21 cellular contexts compared by ENCODE assay signal in genomic region chr12:31923063-31923412, GRCh38. TPM values are rescaled to one million over a fixed set of nuclear protein-coding genes. Genes with fewer than 3 reads are reported as not detected.
DNase-seq lines count a peak whose midpoint lies in the region; ATAC-seq, FAIRE-seq and TF ChIP-seq lines count a peak whose summit lies in the region.
"Had no signal": no experiment of that assay in that cellular context is flagged by ENCODE, and none has a peak within 500 bp of the region (broad histone marks: within the 10 kb centered on the region; RNA-seq: fewer than 3 reads in every experiment).

No MANE protein-coding gene starts in this region.

- no peak for ATAC-seq in GM12878
- no peak for ATAC-seq in activated CD4-positive, CD25-positive, alpha-beta regulatory T cell treated with anti-CD3 and anti-CD28 coated beads, Interleukin-2, amount 50 U/mL, for 24 hours
- no peak for ATAC-seq in HG03139 (IDR thresholded peaks at IDR 0.05; ENCODE audit: unreplicated experiment)
- ATAC-seq: effector memory CD8-positive, alpha-beta T cell; left cardiac atrium; naive thymus-derived CD8-positive, alpha-beta T cell had no signal

- peak overlapping the region; percentile 53 for H3K27ac Mint-ChIP-seq in activated naive CD4-positive, alpha-beta T cell treated with anti-CD3 and anti-CD28 coated beads, Interleukin-2, amount 50 U/mL, for 24 hours
- H3K27ac Mint-ChIP-seq: effector memory CD8-positive, alpha-beta T cell had no signal

- no peak for TF ChIP-seq EP300 in GM12878 (IDR thresholded peaks at IDR 0.05; ENCODE audit: borderline replicate concordance in 1 of 2, control insufficient read depth in 1 of 2, low read depth in 2 of 2, low read length in 2 of 2)

- H3K4me1 Mint-ChIP-seq in activated naive CD4-positive, alpha-beta T cell treated with anti-CD3 and anti-CD28 coated beads, Interleukin-2, amount 50 U/mL, for 24 hours = peaks cover 26% of the 10 kb centered on the region

- H3K79me2 ChIP-seq in GM12878 (ENCODE audit: control insufficient read depth, insufficient read depth, low read length) = no peaks in the 10 kb centered on the region
- H3K79me2 ChIP-seq: parathyroid adenoma had no signal

- H3K4me3 ChIP-seq in HL-60 (replicated peaks; ENCODE audit: insufficient read depth, low read length) (no peak overlapping the region), GM12878 (no peak overlapping the region), subcutaneous abdominal adipose tissue (ENCODE audit: low read depth in 1 of 5, low read length in 5 of 5) (peak overlapping the region in 3 of 5 donors; percentile 9 to 48 (median 42))
- H3K4me3 ChIP-seq: sigmoid colon, thoracic aorta had no signal

- H4K20me1 ChIP-seq in GM12878 (ENCODE audit: control insufficient read depth, insufficient read depth) = no peaks in the 10 kb centered on the region

- DNase-seq in activated naive CD4-positive, alpha-beta T cell treated with Interleukin-2 at 50 U/mL for 16 hours = no peak
- DNase-seq in HL-60 (ENCODE audit: low read depth in 1 of 2, low spot score in 1 of 2) (peak in 1 of 2 experiments; percentile 6), GM12878 (ENCODE audit: low read depth, low spot score) (no peak)
- DNase-seq: activated CD4-positive, CD25-positive, alpha-beta regulatory T cell; activated CD8-positive, alpha-beta memory T cell treated with anti-CD3 and anti-CD28 coated beads, Interleukin-2, amount 50 U/mL, for 48 hours; activated gamma-delta T cell; COR-L47; effector memory CD8-positive, alpha-beta T cell; left cardiac atrium; NCI-H524; RPMI8226; sigmoid colon; SK-N-SH; T-helper 9 cell had no signal

- FAIRE-seq in GM12878 (lab: Jason Lieb, UNC) = no peak

- no peak overlapping the region for H2AFZ ChIP-seq in GM12878 (ENCODE audit: control insufficient read depth, low read depth, low read length)
- H2AFZ ChIP-seq: parathyroid adenoma had no signal

- CTCF ChIA-PET in GM12878 (lab: Yijun Ruan, JAX) = interaction anchor here (1.4 kb wide), 1 partner anchor 45 kb away, joined by 6 read pairs; no protein-coding TSS in a partner anchor

- BruUV-seq in GM12878 (replicated peaks; lab: Mats Ljungman, UMichigan) = no TSS peak

- no peak for TF ChIP-seq POLR2A in GM12878 (IDR thresholded peaks at IDR 0.05; ENCODE audit: low read depth, low read length)

- TF ChIP-seq CTCF in HL-60 (IDR thresholded peaks at IDR 0.05; ENCODE audit: insufficient read depth, low read length) (no peak), GM12878 (IDR thresholded peaks at IDR 0.05 in 2 of 3, conservative IDR thresholded peaks at IDR 0.05 in 1 of 3; ENCODE audit: control insufficient read depth in 2 of 3, extremely low read depth in 1 of 3, insufficient read depth in 1 of 3, low read depth in 3 of 3, low read length in 3 of 3) (no peak)

- H3K4me3 Mint-ChIP-seq in activated naive CD4-positive, alpha-beta T cell treated with anti-CD3 and anti-CD28 coated beads, Interleukin-2, amount 50 U/mL, for 24 hours = no peak overlapping the region
- H3K4me3 Mint-ChIP-seq: effector memory CD8-positive, alpha-beta T cell had no signal

- RAD21 ChIA-PET in GM12878 (lab: Charles Lee; ENCODE audit: unreplicated experiment) = no interaction called here

- peaks cover 18% of the 10 kb centered on the region for H3K36me3 Mint-ChIP-seq in activated naive CD4-positive, alpha-beta T cell treated with anti-CD3 and anti-CD28 coated beads, Interleukin-2, amount 50 U/mL, for 24 hours

- WGBS in GM12878 (ENCODE audit: insufficient coverage, insufficient replicate concordance, low lambda C conversion rate, missing lambda C conversion rate) = 81% methylated on average over 2 of the region's 2 CpGs

- POLR2A ChIA-PET in GM12878 (lab: Charles Lee) = no interaction called here

- no peak for TF ChIP-seq RAD21 in GM12878 (IDR thresholded peaks at IDR 0.05; ENCODE audit: insufficient read depth, low read depth, low read length)

- no peak overlapping the region for H3K9ac ChIP-seq in GM12878 (ENCODE audit: control insufficient read depth, insufficient read depth, low read length)
- H3K9ac ChIP-seq in subcutaneous abdominal adipose tissue (ENCODE audit: low read length in 5 of 5) = no peak overlapping the region
- H3K9ac ChIP-seq: parathyroid adenoma, SK-N-SH had no signal

- H3K27me3 Mint-ChIP-seq in activated naive CD4-positive, alpha-beta T cell treated with anti-CD3 and anti-CD28 coated beads, Interleukin-2, amount 50 U/mL, for 24 hours = no peaks in the 10 kb centered on the region
- H3K27me3 Mint-ChIP-seq: effector memory CD8-positive, alpha-beta T cell; naive thymus-derived CD8-positive, alpha-beta T cell had no signal

- H3K9me3 ChIP-seq in GM12878 (replicated peaks; ENCODE audit: control insufficient read depth, insufficient read depth, low read length) (peaks cover 17% of the 10 kb centered on the region), subcutaneous abdominal adipose tissue (ENCODE audit: control insufficient read depth in 5 of 5, low read length in 5 of 5) (peaks cover 15 to 20% (median 17%) of the 10 kb centered on the region in 5 donors)

- H3K27me3 ChIP-seq in HL-60 (ENCODE audit: insufficient read depth, poor library complexity, severe bottlenecking) = no peaks in the 10 kb centered on the region
- H3K27me3 ChIP-seq in GM12878 (replicated peaks in 1 of 2; ENCODE audit: control insufficient read depth in 2 of 2, insufficient read depth in 2 of 2, low read length in 1 of 2) = no peaks in the 10 kb centered on the region
- no peaks in the 10 kb centered on the region for H3K27me3 ChIP-seq in subcutaneous abdominal adipose tissue (ENCODE audit: control insufficient read depth in 5 of 5, insufficient read depth in 4 of 5, low read length in 5 of 5)
- H3K27me3 ChIP-seq: sigmoid colon had no signal

- intact Hi-C loops in GM12878 (cut with micrococcal nuclease; ENCODE audit: unreplicated experiment) = no loop called here

- H3K4me2 ChIP-seq in GM12878 (ENCODE audit: control insufficient read depth, insufficient read depth) = no peak overlapping the region
- H3K4me2 ChIP-seq: SK-N-SH had no signal

- H3K36me3 ChIP-seq in GM12878 (ENCODE audit: control insufficient read depth in 2 of 2, insufficient read depth in 2 of 2, low read length in 1 of 2) = no peaks in the 10 kb centered on the region
- H3K36me3 ChIP-seq in subcutaneous abdominal adipose tissue (ENCODE audit: control insufficient read depth in 5 of 5, insufficient read depth in 5 of 5, low read length in 5 of 5) = no peaks in the 10 kb centered on the region
- H3K36me3 ChIP-seq: sigmoid colon, thoracic aorta had no signal

- SMC1A ChIA-PET in GM12878 (lab: Charles Lee; ENCODE audit: uncharacterized antibody, unreplicated experiment) = no interaction called here

- peaks cover 9% of the 10 kb centered on the region for H3K9me3 Mint-ChIP-seq in activated naive CD4-positive, alpha-beta T cell treated with anti-CD3 and anti-CD28 coated beads, Interleukin-2, amount 50 U/mL, for 24 hours

- H3K4me1 ChIP-seq in GM12878 (ENCODE audit: control insufficient read depth, insufficient read depth, low read length) (no peaks in the 10 kb centered on the region), subcutaneous abdominal adipose tissue (ENCODE audit: control insufficient read depth in 5 of 5, insufficient read depth in 5 of 5, low read length in 5 of 5) (no peaks in the 10 kb centered on the region)
- H3K4me1 ChIP-seq: parathyroid adenoma, sigmoid colon had no signal

- in situ Hi-C loops in GM12878 (cut with MboI) = no loop called here

- H3K27ac ChIP-seq in HL-60 (replicated peaks) = peak overlapping the region; percentile 42
- no peak overlapping the region for H3K27ac ChIP-seq in GM12878 (ENCODE audit: control insufficient read depth, insufficient read depth)
- H3K27ac ChIP-seq in subcutaneous abdominal adipose tissue (ENCODE audit: low read depth, low read length) = no peak overlapping the region
- H3K27ac ChIP-seq: parathyroid adenoma, sigmoid colon, thoracic aorta had no signal

TF ChIP-seq in GM12878, 131 proteins besides CTCF, POLR2A, EP300 and RAD21:
- TF ChIP-seq MTA2 (IDR thresholded peaks at IDR 0.05; ENCODE audit: low read depth) (no peak), CBX5 (IDR thresholded peaks at IDR 0.05; ENCODE audit: low read depth) (peak; percentile 100), NR2F1 (conservative IDR thresholded peaks at IDR 0.05) (no peak)

RNA-seq across cellular contexts. Expression of gene RESF1, which starts 36.2 kb away (rescaled TPM):
- total RNA-seq in GM12878 (2013; cell fraction: nucleolus; rRNA removed) = 230 and 232 TPM in 2 replicates
- 35.0 and 45.0 TPM in 2 replicates for total RNA-seq in GM12878 (2014; rRNA removed)
- 78.7 and 81.8 TPM in 2 replicates for total RNA-seq in GM12878 (2014; rRNA removed; fragmentation: Illumina TruSeq; extraction: Trizol)
- 54.5 and 60.5 TPM in 2 replicates for total RNA-seq in GM12878 (2021)
- polyA plus RNA-seq in GM12878 (2011; ENCODE audit: low read depth) = 18.6 TPM
- 52.8 and 79.3 TPM in 2 replicates for polyA plus RNA-seq in GM12878 (2011; rRNA removed)
- polyA plus RNA-seq in GM12878 (2011; cell fraction: cytosol; rRNA removed) = 22.8 and 32.1 TPM in 2 replicates
- polyA plus RNA-seq in GM12878 (2011; cell fraction: nucleus; rRNA removed) = 62.1 and 62.4 TPM in 2 replicates
- polyA plus RNA-seq in GM12878 (2012) = 36.4 and 37.0 TPM in 2 replicates
- polyA plus RNA-seq in GM12878 (2014; fragmentation: Illumina TruSeq; extraction: Trizol) = 68.8 and 117 TPM in 2 replicates
- 10 to 100 TPM; 18.9 to 23.6 TPM for polyA plus RNA-seq in GM12878 (2014; fragmentation: Nextera tagmentation; extraction: Ambion mirVana)
- polyA plus RNA-seq in GM12878 (2014; rRNA removed) = 31.7 and 41.8 TPM in 2 replicates
- polyA plus RNA-seq in GM12878 (2016; fragmentation: Nextera tagmentation; extraction: Ambion mirVana) = 10 to 100 TPM; 33.4 to 37.6 TPM
- polyA minus RNA-seq in GM12878 (2011; rRNA and poly(A)+ RNA removed) = 53.7 and 91.1 TPM in 2 replicates
- polyA minus RNA-seq in GM12878 (2011; cell fraction: cytosol; rRNA and poly(A)+ RNA removed) = 19.5 and 26.6 TPM in 2 replicates
- polyA minus RNA-seq in GM12878 (2011; cell fraction: nucleus; rRNA and poly(A)+ RNA removed) = 37.2 and 48.0 TPM in 2 replicates

Comparison
In these comparisons a context has a peak if more than half of its experiments do, and no peak if none do; other contexts are left out.
1. H3K4me3 ChIP-seq: peak in subcutaneous abdominal adipose tissue (3 of 5); none in HL-60 (single experiment) and GM12878 (single experiment).